13 cellular contexts compared by ENCODE assay signal in the genomic region with DNA sequence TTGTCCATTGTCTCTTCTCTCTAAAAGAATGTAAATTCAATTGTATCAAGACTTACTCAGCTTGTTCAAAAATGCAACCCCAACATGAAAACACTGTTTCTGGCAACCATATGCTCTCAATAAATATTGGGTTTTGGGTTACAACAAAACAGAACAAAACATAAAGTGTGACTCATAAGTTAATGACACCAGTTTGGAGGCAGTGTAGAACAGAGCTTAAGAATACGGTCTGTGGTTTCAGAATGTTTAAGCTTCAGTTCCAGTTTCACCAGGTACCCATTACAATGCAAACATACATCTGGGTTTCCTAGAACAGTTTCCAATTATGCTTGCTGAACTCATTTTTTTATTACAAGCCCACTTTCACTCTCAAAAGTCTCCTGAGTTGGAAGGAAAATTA.
DNase-seq lines count a peak whose midpoint lies in the region; ATAC-seq, FAIRE-seq and TF ChIP-seq lines count a peak whose summit lies in the region.
"Had no signal": no experiment of that assay in that cellular context is flagged by ENCODE, and none has a peak within 500 bp of the region (broad histone marks: within the 10 kb centered on the region; RNA-seq: fewer than 3 reads in every experiment).

No MANE protein-coding gene starts in this region.

- H3K4me3 Mint-ChIP-seq in astrocyte (ENCODE audit: unreplicated experiment) = no peak overlapping the region
- H3K4me3 Mint-ChIP-seq: CD4-positive, alpha-beta memory T cell; naive B cell had no signal

- H3K4me1 ChIP-seq in astrocyte (ENCODE audit: insufficient read depth, low read length) (no peaks in the 10 kb centered on the region), aorta (ENCODE audit: control insufficient read depth in 1 of 2, insufficient read depth in 2 of 2, low read length in 2 of 2) (no peaks in the 10 kb centered on the region)
- H3K4me1 ChIP-seq: Peyer's patch had no signal

- no peaks in the 10 kb centered on the region for H3K79me2 ChIP-seq in astrocyte (ENCODE audit: insufficient read depth, low read length)

- H3K9ac ChIP-seq in astrocyte (ENCODE audit: low read length) = no peak overlapping the region

- H2AFZ ChIP-seq in astrocyte (ENCODE audit: low read depth, low read length) = no peak overlapping the region

- ATAC-seq in GM21515 (IDR thresholded peaks at IDR 0.05; ENCODE audit: unreplicated experiment) (peak; percentile 78), HG03439 (IDR thresholded peaks at IDR 0.05; ENCODE audit: unreplicated experiment) (peak; percentile 98), aorta (ENCODE audit: low FRiP score) (no peak)
- ATAC-seq: HCT116 had no signal

- no peaks in the 10 kb centered on the region for H3K9me3 ChIP-seq in astrocyte (ENCODE audit: insufficient read depth, low read depth, low read length)
- H3K9me3 ChIP-seq in aorta (ENCODE audit: control insufficient read depth, low read length) = no peaks in the 10 kb centered on the region
- H3K9me3 ChIP-seq: Peyer's patch had no signal

- no peaks in the 10 kb centered on the region for H4K20me1 ChIP-seq in astrocyte (ENCODE audit: insufficient read depth, low read length)

- H3K4me1 Mint-ChIP-seq in astrocyte (ENCODE audit: low read depth, unreplicated experiment) = peaks cover 1% of the 10 kb centered on the region
- H3K4me1 Mint-ChIP-seq: CD4-positive, alpha-beta memory T cell; naive B cell had no signal

- H3K27ac Mint-ChIP-seq in astrocyte (ENCODE audit: unreplicated experiment) = no peak overlapping the region
- H3K27ac Mint-ChIP-seq: CD4-positive, alpha-beta memory T cell; naive B cell had no signal

- H3K4me2 ChIP-seq in astrocyte (ENCODE audit: low read length) = peak overlapping the region; percentile 50

- H3K36me3 ChIP-seq in astrocyte (ENCODE audit: insufficient read depth, low read length) = no peaks in the 10 kb centered on the region
- no peaks in the 10 kb centered on the region for H3K36me3 ChIP-seq in aorta (ENCODE audit: control insufficient read depth in 1 of 2, insufficient read depth in 2 of 2, low read length in 1 of 2)
- H3K36me3 ChIP-seq: Peyer's patch had no signal

- WGBS in aorta, 2 donors = 56 to 69% methylated on average over 1 of the region's 1 CpG

- H3K27me3 Mint-ChIP-seq in astrocyte (ENCODE audit: low read depth, unreplicated experiment) = no peaks in the 10 kb centered on the region
- H3K27me3 Mint-ChIP-seq: CD4-positive, alpha-beta memory T cell; naive B cell had no signal

- no peaks in the 10 kb centered on the region for H3K27me3 ChIP-seq in astrocyte (ENCODE audit: insufficient read depth, low read length)
- no peaks in the 10 kb centered on the region for H3K27me3 ChIP-seq in aorta (ENCODE audit: control insufficient read depth in 1 of 2, insufficient read depth in 2 of 2, low read length in 1 of 2)
- H3K27me3 ChIP-seq: Peyer's patch had no signal

- no peaks in the 10 kb centered on the region for H3K36me3 Mint-ChIP-seq in astrocyte (ENCODE audit: low read depth, unreplicated experiment)
- H3K36me3 Mint-ChIP-seq: CD4-positive, alpha-beta memory T cell; naive B cell had no signal

- peak; percentile 3 for DNase-seq in COR-L47 (lab: John Stamatoyannopoulos, UW)
- peak; percentile 84 for DNase-seq in astrocyte (ENCODE audit: low read depth)
- no peak for DNase-seq in aorta
- DNase-seq in AG08396 (ENCODE audit: low spot score) = no peak
- DNase-seq in middle frontal gyrus (ENCODE audit: extremely low spot score, low spot score) = no peak
- DNase-seq in ureter (ENCODE audit: low spot score) = no peak
- DNase-seq: CD4-positive, alpha-beta memory T cell; naive B cell; Peyer's patch had no signal

- TF ChIP-seq CTCF in astrocyte (IDR thresholded peaks at IDR 0.05; ENCODE audit: insufficient read depth, low read depth, low read length) = no peak

- intact Hi-C loops in aorta (cut with DNase I) = no loop called here

- H3K27ac ChIP-seq in astrocyte (ENCODE audit: low read depth, low read length) (no peak overlapping the region), aorta (ENCODE audit: low read depth in 1 of 2, low read length in 2 of 2) (no peak overlapping the region)
- H3K27ac ChIP-seq: Peyer's patch had no signal

- no peaks in the 10 kb centered on the region for H3K9me3 Mint-ChIP-seq in astrocyte (ENCODE audit: unreplicated experiment)

- no peak for FAIRE-seq in astrocyte (lab: Jason Lieb, UNC)
- FAIRE-seq: endometrium had no signal

- H3K4me3 ChIP-seq in astrocyte (ENCODE audit: insufficient read depth, low read depth, low read length) (no peak overlapping the region), aorta (ENCODE audit: low read length in 2 of 2) (no peak overlapping the region)
- H3K4me3 ChIP-seq: Peyer's patch had no signal

Comparison
In these comparisons a context has a peak if more than half of its experiments do, and no peak if none do; other contexts are left out.
1. DNase-seq: peak in COR-L47 (single experiment) and astrocyte (single experiment); none in aorta (0 of 2), AG08396 (single experiment), middle frontal gyrus (single experiment) and ureter (single experiment).